Comparison of ENCODE assay signal across 1 cellular context in the genomic region with DNA sequence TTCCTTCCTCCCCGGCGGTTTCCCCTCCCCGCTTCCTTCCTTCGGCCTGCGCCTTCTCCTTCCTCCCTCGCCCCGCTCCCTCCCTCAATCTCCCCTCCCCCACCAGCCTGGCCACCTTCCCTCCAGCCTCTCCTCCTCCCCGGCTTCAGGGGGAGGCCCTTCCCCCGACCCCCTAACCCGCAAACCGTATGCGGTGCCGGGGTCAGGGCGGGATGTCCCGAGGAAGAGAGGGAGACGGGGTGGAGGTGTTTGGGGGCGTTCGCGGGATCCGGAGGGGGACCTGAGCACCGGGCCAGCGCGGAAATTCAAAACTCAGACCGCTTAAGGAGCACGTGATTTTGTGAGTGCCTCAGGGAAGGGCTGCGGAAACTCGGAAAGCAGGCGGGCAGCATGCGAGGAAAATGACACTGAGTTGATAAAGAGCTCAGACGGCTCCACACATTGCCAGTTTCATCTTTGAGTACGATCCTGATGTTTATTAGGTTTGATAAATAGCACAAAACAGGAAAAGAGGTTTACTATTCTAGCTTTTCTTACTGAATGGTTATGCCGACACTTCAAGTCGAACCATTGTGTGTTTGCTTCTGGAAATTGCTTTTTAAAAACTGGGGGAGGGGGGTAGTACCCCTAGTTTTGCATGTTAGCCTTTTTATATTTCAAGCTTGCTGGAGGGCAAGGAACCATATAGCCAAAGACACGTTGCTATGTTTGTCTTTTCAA.
TF ChIP-seq lines count a peak whose summit lies in the region.

No MANE protein-coding gene starts in this region.

TF ChIP-seq in HEK293, 187 proteins besides CTCF, POLR2A, EP300 and RAD21 (continued from another document and continues in another):
- TF ChIP-seq ZBTB11 (tag by site-specific recombination; conservative IDR thresholded peaks at IDR 0.05; ENCODE audit: low read depth) (peak; percentile 70), FEZF1 (tag by site-specific recombination; IDR thresholded peaks at IDR 0.05) (no peak; the same call in 1 of the 2 replicates), ZNF155 (tag by site-specific recombination; IDR thresholded peaks at IDR 0.05) (no peak), ZNF558 (tag by site-specific recombination; IDR thresholded peaks at IDR 0.05) (no peak), MZF1 (tag by site-specific recombination; IDR thresholded peaks at IDR 0.05; ENCODE audit: borderline replicate concordance) (no peak; the same call in 1 of the 2 replicates), ZBTB44 (tag by site-specific recombination; IDR thresholded peaks at IDR 0.05) (no peak), HOXA7 (CRISPR knock-in tag; IDR thresholded peaks at IDR 0.05; ENCODE audit: borderline replicate concordance) (no peak), BCL11A (tag by site-specific recombination; IDR thresholded peaks at IDR 0.05; ENCODE audit: low read depth) (peak; percentile 53; the same call in 1 of the 2 replicates), ZNF10 (tag by site-specific recombination; IDR thresholded peaks at IDR 0.05) (0 out of 2 replicates have a peak, but pooled peaks have one; percentile 11), ZNF510 (tag by site-specific recombination; IDR thresholded peaks at IDR 0.05; ENCODE audit: insufficient replicate concordance) (no peak), ZEB2 (tag by site-specific recombination; IDR thresholded peaks at IDR 0.05) (peak; percentile 95), HOXC10 (CRISPR knock-in tag; IDR thresholded peaks at IDR 0.05) (no peak), ZNF707 (tag by site-specific recombination; IDR thresholded peaks at IDR 0.05) (no peak), PRDM1 (tag by site-specific recombination; IDR thresholded peaks at IDR 0.05) (no peak), ZNF341 (tag by site-specific recombination; IDR thresholded peaks at IDR 0.05; ENCODE audit: low read depth) (peak; percentile 93), ZNF585B (tag by site-specific recombination; IDR thresholded peaks at IDR 0.05) (no peak), BCL11B (tag by site-specific recombination; IDR thresholded peaks at IDR 0.05; ENCODE audit: low read depth) (no peak), SP2 (tag by site-specific recombination; IDR thresholded peaks at IDR 0.05) (peak; percentile 75), ZNF132 (tag by site-specific recombination; IDR thresholded peaks at IDR 0.05; ENCODE audit: borderline replicate concordance) (no peak), ZNF624 (tag by site-specific recombination; IDR thresholded peaks at IDR 0.05) (peak; percentile 34; the same call in 1 of the 2 replicates), ZNF133 (tag by site-specific recombination; IDR thresholded peaks at IDR 0.05) (no peak), ZNF621 (tag by site-specific recombination; IDR thresholded peaks at IDR 0.05) (no peak), KLF8 (tag by site-specific recombination; IDR thresholded peaks at IDR 0.05) (peak; percentile 85), ZNF184 (tag by site-specific recombination; IDR thresholded peaks at IDR 0.05) (no peak), KLF10 (tag by site-specific recombination; IDR thresholded peaks at IDR 0.05) (peak; percentile 14), ZNF19 (tag by site-specific recombination; IDR thresholded peaks at IDR 0.05; ENCODE audit: low read depth) (no peak), ZNF654 (tag by site-specific recombination; IDR thresholded peaks at IDR 0.05; ENCODE audit: low read depth) (no peak), ZNF664 (tag by site-specific recombination; IDR thresholded peaks at IDR 0.05) (no peak), TCF7L2 (IDR thresholded peaks at IDR 0.05; ENCODE audit: borderline replicate concordance, low read depth, low read length) (no peak), ZNF157 (tag by site-specific recombination; IDR thresholded peaks at IDR 0.05) (no peak), ZNF677 (tag by site-specific recombination; IDR thresholded peaks at IDR 0.05) (no peak), ZNF76 (tag by site-specific recombination; IDR thresholded peaks at IDR 0.05; ENCODE audit: borderline replicate concordance, low read depth) (peak; percentile 75; the same call in 1 of the 2 replicates), ZNF623 (tag by site-specific recombination; IDR thresholded peaks at IDR 0.05) (no peak; the same call in 1 of the 2 replicates), RBAK (tag by site-specific recombination; IDR thresholded peaks at IDR 0.05) (no peak), ZNF274 (IDR thresholded peaks at IDR 0.05; ENCODE audit: low read length) (no peak), ZNF274 (tag by site-specific recombination; IDR thresholded peaks at IDR 0.05; ENCODE audit: borderline replicate concordance) (no peak), YY2 (tag by site-specific recombination; IDR thresholded peaks at IDR 0.05) (no peak), ZNF394 (tag by site-specific recombination; IDR thresholded peaks at IDR 0.05; ENCODE audit: borderline replicate concordance) (peak; percentile 55; the same call in 1 of the 2 replicates), ZNF114 (tag by site-specific recombination; IDR thresholded peaks at IDR 0.05) (no peak), ZNF426 (tag by site-specific recombination; IDR thresholded peaks at IDR 0.05) (no peak)
- TF ChIP-seq, protein P1, sequence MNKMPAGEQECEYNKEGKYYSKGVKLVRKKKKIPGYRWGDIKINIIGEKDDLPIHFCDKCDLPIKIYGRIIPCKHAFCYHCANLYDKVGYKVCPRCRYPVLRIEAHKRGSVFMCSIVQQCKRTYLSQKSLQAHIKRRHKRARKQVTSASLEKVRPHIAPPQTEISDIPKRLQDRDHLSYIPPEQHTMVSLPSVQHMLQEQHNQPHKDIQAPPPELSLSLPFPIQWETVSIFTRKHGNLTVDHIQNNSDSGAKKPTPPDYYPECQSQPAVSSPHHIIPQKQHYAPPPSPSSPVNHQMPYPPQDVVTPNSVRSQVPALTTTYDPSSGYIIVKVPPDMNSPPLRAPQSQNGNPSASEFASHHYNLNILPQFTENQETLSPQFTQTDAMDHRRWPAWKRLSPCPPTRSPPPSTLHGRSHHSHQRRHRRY (tag by site-specific recombination; IDR thresholded peaks at IDR 0.05) = no peak
- TF ChIP-seq, protein P2, sequence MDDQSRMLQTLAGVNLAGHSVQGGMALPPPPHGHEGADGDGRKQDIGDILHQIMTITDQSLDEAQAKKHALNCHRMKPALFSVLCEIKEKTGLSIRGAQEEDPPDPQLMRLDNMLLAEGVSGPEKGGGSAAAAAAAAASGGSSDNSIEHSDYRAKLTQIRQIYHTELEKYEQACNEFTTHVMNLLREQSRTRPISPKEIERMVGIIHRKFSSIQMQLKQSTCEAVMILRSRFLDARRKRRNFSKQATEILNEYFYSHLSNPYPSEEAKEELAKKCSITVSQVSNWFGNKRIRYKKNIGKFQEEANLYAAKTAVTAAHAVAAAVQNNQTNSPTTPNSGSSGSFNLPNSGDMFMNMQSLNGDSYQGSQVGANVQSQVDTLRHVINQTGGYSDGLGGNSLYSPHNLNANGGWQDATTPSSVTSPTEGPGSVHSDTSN (CRISPR knock-in tag; IDR thresholded peaks at IDR 0.05) = no peak
- TF ChIP-seq, protein P3, sequence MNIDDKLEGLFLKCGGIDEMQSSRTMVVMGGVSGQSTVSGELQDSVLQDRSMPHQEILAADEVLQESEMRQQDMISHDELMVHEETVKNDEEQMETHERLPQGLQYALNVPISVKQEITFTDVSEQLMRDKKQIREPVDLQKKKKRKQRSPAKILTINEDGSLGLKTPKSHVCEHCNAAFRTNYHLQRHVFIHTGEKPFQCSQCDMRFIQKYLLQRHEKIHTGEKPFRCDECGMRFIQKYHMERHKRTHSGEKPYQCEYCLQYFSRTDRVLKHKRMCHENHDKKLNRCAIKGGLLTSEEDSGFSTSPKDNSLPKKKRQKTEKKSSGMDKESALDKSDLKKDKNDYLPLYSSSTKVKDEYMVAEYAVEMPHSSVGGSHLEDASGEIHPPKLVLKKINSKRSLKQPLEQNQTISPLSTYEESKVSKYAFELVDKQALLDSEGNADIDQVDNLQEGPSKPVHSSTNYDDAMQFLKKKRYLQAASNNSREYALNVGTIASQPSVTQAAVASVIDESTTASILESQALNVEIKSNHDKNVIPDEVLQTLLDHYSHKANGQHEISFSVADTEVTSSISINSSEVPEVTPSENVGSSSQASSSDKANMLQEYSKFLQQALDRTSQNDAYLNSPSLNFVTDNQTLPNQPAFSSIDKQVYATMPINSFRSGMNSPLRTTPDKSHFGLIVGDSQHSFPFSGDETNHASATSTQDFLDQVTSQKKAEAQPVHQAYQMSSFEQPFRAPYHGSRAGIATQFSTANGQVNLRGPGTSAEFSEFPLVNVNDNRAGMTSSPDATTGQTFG (tag by site-specific recombination; IDR thresholded peaks at IDR 0.05; ENCODE audit: borderline replicate concordance) = no peak
- TF ChIP-seq, protein P4, sequence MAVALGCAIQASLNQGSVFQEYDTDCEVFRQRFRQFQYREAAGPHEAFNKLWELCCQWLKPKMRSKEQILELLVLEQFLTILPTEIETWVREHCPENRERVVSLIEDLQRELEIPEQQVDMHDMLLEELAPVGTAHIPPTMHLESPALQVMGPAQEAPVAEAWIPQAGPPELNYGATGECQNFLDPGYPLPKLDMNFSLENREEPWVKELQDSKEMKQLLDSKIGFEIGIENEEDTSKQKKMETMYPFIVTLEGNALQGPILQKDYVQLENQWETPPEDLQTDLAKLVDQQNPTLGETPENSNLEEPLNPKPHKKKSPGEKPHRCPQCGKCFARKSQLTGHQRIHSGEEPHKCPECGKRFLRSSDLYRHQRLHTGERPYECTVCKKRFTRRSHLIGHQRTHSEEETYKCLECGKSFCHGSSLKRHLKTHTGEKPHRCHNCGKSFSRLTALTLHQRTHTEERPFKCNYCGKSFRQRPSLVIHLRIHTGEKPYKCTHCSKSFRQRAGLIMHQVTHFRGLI (tag by site-specific recombination; IDR thresholded peaks at IDR 0.05) = no peak
- TF ChIP-seq, protein P5, sequence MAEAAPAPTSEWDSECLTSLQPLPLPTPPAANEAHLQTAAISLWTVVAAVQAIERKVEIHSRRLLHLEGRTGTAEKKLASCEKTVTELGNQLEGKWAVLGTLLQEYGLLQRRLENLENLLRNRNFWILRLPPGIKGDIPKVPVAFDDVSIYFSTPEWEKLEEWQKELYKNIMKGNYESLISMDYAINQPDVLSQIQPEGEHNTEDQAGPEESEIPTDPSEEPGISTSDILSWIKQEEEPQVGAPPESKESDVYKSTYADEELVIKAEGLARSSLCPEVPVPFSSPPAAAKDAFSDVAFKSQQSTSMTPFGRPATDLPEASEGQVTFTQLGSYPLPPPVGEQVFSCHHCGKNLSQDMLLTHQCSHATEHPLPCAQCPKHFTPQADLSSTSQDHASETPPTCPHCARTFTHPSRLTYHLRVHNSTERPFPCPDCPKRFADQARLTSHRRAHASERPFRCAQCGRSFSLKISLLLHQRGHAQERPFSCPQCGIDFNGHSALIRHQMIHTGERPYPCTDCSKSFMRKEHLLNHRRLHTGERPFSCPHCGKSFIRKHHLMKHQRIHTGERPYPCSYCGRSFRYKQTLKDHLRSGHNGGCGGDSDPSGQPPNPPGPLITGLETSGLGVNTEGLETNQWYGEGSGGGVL (tag by site-specific recombination; IDR thresholded peaks at IDR 0.05) = peak; percentile 99
